ENCODE assay signal across 23 cellular contexts in genomic region chr11:99199336-99199735, GRCh38.
A peak's percentile ranks its signal among the peaks of the same experiment; 100 is the strongest.
DNase-seq lines count a peak whose midpoint lies in the region; FAIRE-seq and TF ChIP-seq lines count a peak whose summit lies in the region.
"Had no signal": no experiment of that assay in that cellular context is flagged by ENCODE, and none has a peak within 500 bp of the region (broad histone marks: within the 10 kb centered on the region; RNA-seq: fewer than 3 reads in every experiment).

No MANE protein-coding gene starts in this region.

- H3K36me3 ChIP-seq in SK-N-MC (ENCODE audit: insufficient read depth, low read length) (no peaks in the 10 kb centered on the region), MM.1S (replicated peaks; ENCODE audit: insufficient read depth, low read length) (no peaks in the 10 kb centered on the region)
- H3K36me3 ChIP-seq: BLaER1, neutrophil, sigmoid colon had no signal

- H4K20me1 ChIP-seq in MM.1S (ENCODE audit: insufficient read depth, low read length), result no peaks in the 10 kb centered on the region
- H4K20me1 ChIP-seq: BLaER1 had no signal

- H3K4me1 ChIP-seq in MM.1S (ENCODE audit: low read length), result no peaks in the 10 kb centered on the region
- H3K4me1 ChIP-seq: BLaER1, sigmoid colon had no signal

- no peaks in the 10 kb centered on the region for H3F3A ChIP-seq in MM.1S (ENCODE audit: insufficient read depth, low read length)

- H3K27ac ChIP-seq in SK-N-MC (peak overlapping the region; percentile 85), MM.1S (ENCODE audit: low read length) (no peak overlapping the region)
- H3K27ac ChIP-seq: 22Rv1, BLaER1, HL-60, neutrophil, sigmoid colon had no signal

- TF ChIP-seq CTCF in chondrocyte (IDR thresholded peaks at IDR 0.05) (no peak), MM.1S (IDR thresholded peaks at IDR 0.05; ENCODE audit: low read length) (no peak)

- TF ChIP-seq POLR2A in H54 (IDR thresholded peaks at IDR 0.05; ENCODE audit: low read depth, low read length), result no peak

- H3K9me3 ChIP-seq in SK-N-MC (ENCODE audit: low read depth, low read length) (no peaks in the 10 kb centered on the region), MM.1S (replicated peaks; ENCODE audit: insufficient read depth, low read length) (no peaks in the 10 kb centered on the region)
- H3K9me3 ChIP-seq: BLaER1, mucosa of descending colon, neutrophil, sigmoid colon had no signal

- no peak overlapping the region for H2AFZ ChIP-seq in MM.1S (ENCODE audit: low read length)

- H3K9ac ChIP-seq in SK-N-MC (ENCODE audit: insufficient read length) (no peak overlapping the region), MM.1S (ENCODE audit: low read length) (no peak overlapping the region)
- H3K9ac ChIP-seq: BLaER1 had no signal

- H3K4me3 Mint-ChIP-seq in chondrocyte (ENCODE audit: unreplicated experiment), result no peak overlapping the region
- H3K4me3 Mint-ChIP-seq: activated naive CD8-positive, alpha-beta T cell treated with anti-CD3 and anti-CD28 coated beads, Interleukin-2, amount 50 U/mL, for 24 hours; activated T-helper 1 cell treated with anti-CD3 and anti-CD28 coated beads, Interleukin-12 subunit alpha, Interleukin-12 subunit beta, Interleukin-2, Interleukin-4 antibody, amounts not matched to agents 30 ng/mL and 10 ng/mL and 1 ng/mL, durations not matched to agents 14 hours and 24 hours and 36 hours; T-helper 1 cell treated with Interleukin-12 subunit alpha and Interleukin-12 subunit beta and Interleukin-4 antibody, amounts not matched to agents 30 μg/mL and 1 μg/mL, for 36 hours had no signal

- FAIRE-seq in H54 (lab: Jason Lieb, UNC), result no peak

- no peak overlapping the region for H3K27ac Mint-ChIP-seq in chondrocyte (ENCODE audit: unreplicated experiment)
- H3K27ac Mint-ChIP-seq: activated naive CD8-positive, alpha-beta T cell treated with anti-CD3 and anti-CD28 coated beads, Interleukin-2, amount 50 U/mL, for 24 hours; activated T-helper 1 cell treated with anti-CD3 and anti-CD28 coated beads, Interleukin-12 subunit alpha, Interleukin-12 subunit beta, Interleukin-2, Interleukin-4 antibody, amounts not matched to agents 30 ng/mL and 10 ng/mL and 1 ng/mL, durations not matched to agents 14 hours and 24 hours and 36 hours; T-helper 1 cell treated with Interleukin-12 subunit alpha and Interleukin-12 subunit beta and Interleukin-4 antibody, amounts not matched to agents 30 μg/mL and 1 μg/mL, for 36 hours had no signal

- H3K4me3 ChIP-seq in SK-N-MC (no peak overlapping the region), MM.1S (ENCODE audit: low read length) (no peak overlapping the region)
- H3K4me3 ChIP-seq: BLaER1, mucosa of descending colon, sigmoid colon had no signal

- no peaks in the 10 kb centered on the region for H3K9me2 ChIP-seq in MM.1S (replicated peaks; ENCODE audit: insufficient read depth, low read length)

- H3K4me2 ChIP-seq in MM.1S (ENCODE audit: low read depth, low read length), result no peak overlapping the region
- H3K4me2 ChIP-seq: BLaER1 had no signal

- no peaks in the 10 kb centered on the region for H3K36me3 Mint-ChIP-seq in chondrocyte (ENCODE audit: low read depth)

- no peaks in the 10 kb centered on the region for H3K27me3 ChIP-seq in MM.1S (replicated peaks; ENCODE audit: insufficient read depth, low read length)
- H3K27me3 ChIP-seq: BLaER1, neutrophil, sigmoid colon had no signal

- peaks cover 5% of the 10 kb centered on the region for H3K27me3 Mint-ChIP-seq in chondrocyte (ENCODE audit: low read depth)
- H3K27me3 Mint-ChIP-seq: activated naive CD8-positive, alpha-beta T cell treated with anti-CD3 and anti-CD28 coated beads, Interleukin-2, amount 50 U/mL, for 24 hours had no signal

- no peaks in the 10 kb centered on the region for H3K4me1 Mint-ChIP-seq in chondrocyte (ENCODE audit: low read depth)
- H3K4me1 Mint-ChIP-seq: activated naive CD8-positive, alpha-beta T cell treated with anti-CD3 and anti-CD28 coated beads, Interleukin-2, amount 50 U/mL, for 24 hours had no signal

- H3K9me3 Mint-ChIP-seq in chondrocyte (ENCODE audit: low read depth), result no peaks in the 10 kb centered on the region
- H3K9me3 Mint-ChIP-seq: activated T-helper 1 cell treated with anti-CD3 and anti-CD28 coated beads, Interleukin-12 subunit alpha, Interleukin-12 subunit beta, Interleukin-2, Interleukin-4 antibody, amounts not matched to agents 30 ng/mL and 10 ng/mL and 1 ng/mL, durations not matched to agents 14 hours and 24 hours and 36 hours had no signal

- H3K79me2 ChIP-seq in MM.1S (ENCODE audit: low read length), result no peaks in the 10 kb centered on the region

- DNase-seq in DMS 273 (lab: John Stamatoyannopoulos, UW; ENCODE audit: unreplicated experiment), result peak; percentile 57
- no peak for DNase-seq in DMS 273 treated with DMSO at 0.1 percent for 48 hours (lab: John Stamatoyannopoulos, UW)
- DNase-seq in SK-N-MC (ENCODE audit: low read depth, low spot score), result no peak
- peak; percentile 63 for DNase-seq in glomerular visceral epithelial cell (ENCODE audit: extremely low spot score)
- DNase-seq in superior temporal gyrus (ENCODE audit: extremely low spot score), result peak; percentile 38
- DNase-seq in H54 (ENCODE audit: insufficient read length, low spot score), result no peak
- DNase-seq in chondrocyte (ENCODE audit: low spot score), result no peak
- DNase-seq in MM.1S, result no peak
- DNase-seq: activated CD4-positive, CD25-positive, alpha-beta regulatory T cell; activated naive CD8-positive, alpha-beta T cell treated with anti-CD3 and anti-CD28 coated beads, Interleukin-2, amount 50 U/mL, for 24 hours; cerebellar nuclear complex; KG1; mucosa of descending colon; NCI-H1105 treated with DMSO at 0.1 percent for 48 hours; NCI-H2227 treated with DMSO at 0.1 percent for 48 hours; RPMI8226; sigmoid colon had no signal

Comparison
In these comparisons a context has a peak if more than half of its experiments do, and no peak if none do; other contexts are left out.
1. DNase-seq: peak in DMS 273 (single experiment), glomerular visceral epithelial cell (single experiment) and superior temporal gyrus (single experiment); none in DMS 273 treated with DMSO at 0.1 percent for 48 hours (single experiment), SK-N-MC (single experiment), H54 (single experiment), chondrocyte (single experiment) and MM.1S (single experiment).